In genomic region chr16:6725634-6726331, GRCh38 we compare ENCODE assay signal across 17 cellular contexts.
DNase-seq lines count a peak whose midpoint lies in the region; ATAC-seq and TF ChIP-seq lines count a peak whose summit lies in the region.
"Had no signal": no experiment of that assay in that cellular context is flagged by ENCODE, and none has a peak within 500 bp of the region (broad histone marks: within the 10 kb centered on the region; RNA-seq: fewer than 3 reads in every experiment).

No MANE protein-coding gene starts in this region.

- H3K4me1 Mint-ChIP-seq in chondrocyte (ENCODE audit: low read depth) (no peaks in the 10 kb centered on the region), neural progenitor cell (no peaks in the 10 kb centered on the region), osteocyte (ENCODE audit: unreplicated experiment) (no peaks in the 10 kb centered on the region)
- H3K4me1 Mint-ChIP-seq: activated CD4-positive, alpha-beta T cell treated with anti-CD3 and anti-CD28 coated beads, Interleukin-2, amount 10 ng/mL, durations not matched to agents 7 days and 5 days; T-helper 17 cell had no signal

- H3K9me3 ChIP-seq in neural progenitor cell (ENCODE audit: low read depth): no peaks in the 10 kb centered on the region
- H3K9me3 ChIP-seq: ascending aorta; BLaER1 treated with 17β-estradiol and CSF1 and Interleukin-3, amounts not matched to agents 10 nM and 100 nM; right atrium auricular region had no signal

- H3K27me3 ChIP-seq in neural progenitor cell: peaks cover 20% of the 10 kb centered on the region
- H3K27me3 ChIP-seq: ascending aorta; BLaER1 treated with 17β-estradiol and CSF1 and Interleukin-3, amounts not matched to agents 10 nM and 100 nM; right atrium auricular region had no signal

- H3K4me2 ChIP-seq in neural progenitor cell: no peak overlapping the region

- no peak overlapping the region for H3K4me3 ChIP-seq in neural progenitor cell
- H3K4me3 ChIP-seq: ascending aorta; BLaER1 treated with 17β-estradiol and CSF1 and Interleukin-3, amounts not matched to agents 10 nM and 100 nM; right atrium auricular region had no signal

- no peaks in the 10 kb centered on the region for H3K79me2 ChIP-seq in neural progenitor cell (ENCODE audit: low read depth)

- H4K20me1 ChIP-seq in neural progenitor cell (ENCODE audit: low read depth): no peaks in the 10 kb centered on the region
- H4K20me1 ChIP-seq: BLaER1 treated with 17β-estradiol and CSF1 and Interleukin-3, amounts not matched to agents 10 nM and 100 nM had no signal

- peaks cover 16% of the 10 kb centered on the region for H3K9me3 Mint-ChIP-seq in chondrocyte (ENCODE audit: low read depth)
- H3K9me3 Mint-ChIP-seq in neural progenitor cell: no peaks in the 10 kb centered on the region
- peaks cover 37% of the 10 kb centered on the region for H3K9me3 Mint-ChIP-seq in osteocyte (ENCODE audit: unreplicated experiment)

- TF ChIP-seq CTCF in chondrocyte (IDR thresholded peaks at IDR 0.05) (peak; percentile 19), neural progenitor cell (IDR thresholded peaks at IDR 0.05) (peak; percentile 53), osteocyte (IDR thresholded peaks at IDR 0.05) (no peak)

- H3K4me3 Mint-ChIP-seq in chondrocyte (ENCODE audit: unreplicated experiment) (no peak overlapping the region), neural progenitor cell (no peak overlapping the region), osteocyte (ENCODE audit: unreplicated experiment) (no peak overlapping the region)
- H3K4me3 Mint-ChIP-seq: activated CD4-positive, alpha-beta T cell treated with anti-CD3 and anti-CD28 coated beads, Interleukin-2, amount 10 ng/mL, durations not matched to agents 7 days and 5 days; stimulated activated naive CD8-positive, alpha-beta T cell treated with anti-CD3 and anti-CD28 coated beads, Interleukin-15, Interleukin-2, amounts not matched to agents 100 ng/mL and 50 ng/mL, for 24 hours; T-helper 17 cell had no signal

- H3K36me3 ChIP-seq in neural progenitor cell: no peaks in the 10 kb centered on the region
- H3K36me3 ChIP-seq: ascending aorta; BLaER1 treated with 17β-estradiol and CSF1 and Interleukin-3, amounts not matched to agents 10 nM and 100 nM; right atrium auricular region had no signal

- no peaks in the 10 kb centered on the region for H3F3A ChIP-seq in neural progenitor cell (ENCODE audit: low read depth)

- H3K27ac Mint-ChIP-seq in chondrocyte (ENCODE audit: unreplicated experiment) (no peak overlapping the region), neural progenitor cell (no peak overlapping the region), osteocyte (ENCODE audit: unreplicated experiment) (no peak overlapping the region)
- H3K27ac Mint-ChIP-seq: activated CD4-positive, alpha-beta T cell treated with anti-CD3 and anti-CD28 coated beads, Interleukin-2, amount 10 ng/mL, durations not matched to agents 7 days and 5 days; stimulated activated naive CD8-positive, alpha-beta T cell treated with anti-CD3 and anti-CD28 coated beads, Interleukin-15, Interleukin-2, amounts not matched to agents 100 ng/mL and 50 ng/mL, for 24 hours; T-helper 17 cell had no signal

- no peak overlapping the region for H3K9ac ChIP-seq in neural progenitor cell
- H3K9ac ChIP-seq: BLaER1 treated with 17β-estradiol and CSF1 and Interleukin-3, amounts not matched to agents 10 nM and 100 nM had no signal

- no peaks in the 10 kb centered on the region for H3K27me3 Mint-ChIP-seq in chondrocyte (ENCODE audit: low read depth)
- no peaks in the 10 kb centered on the region for H3K27me3 Mint-ChIP-seq in neural progenitor cell (ENCODE audit: insufficient read depth, low read depth)
- no peaks in the 10 kb centered on the region for H3K27me3 Mint-ChIP-seq in osteocyte (ENCODE audit: unreplicated experiment)
- H3K27me3 Mint-ChIP-seq: activated CD4-positive, alpha-beta T cell treated with anti-CD3 and anti-CD28 coated beads, Interleukin-2, amount 10 ng/mL, durations not matched to agents 7 days and 5 days; stimulated activated naive CD8-positive, alpha-beta T cell treated with anti-CD3 and anti-CD28 coated beads, Interleukin-15, Interleukin-2, amounts not matched to agents 100 ng/mL and 50 ng/mL, for 24 hours; T-helper 17 cell had no signal

- no peak overlapping the region for H3K27ac ChIP-seq in neural progenitor cell
- H3K27ac ChIP-seq: ascending aorta; BLaER1 treated with 17β-estradiol and CSF1 and Interleukin-3, amounts not matched to agents 10 nM and 100 nM; right atrium auricular region had no signal

- H3K4me1 ChIP-seq in neural progenitor cell: no peaks in the 10 kb centered on the region
- H3K4me1 ChIP-seq: ascending aorta, right atrium auricular region had no signal

- DNase-seq in GDM1 (lab: John Stamatoyannopoulos, UW): peak; percentile 28
- peak; percentile 72 for DNase-seq in NCI-H82 treated with DMSO at 0.1 percent for 48 hours (lab: John Stamatoyannopoulos, UW; ENCODE audit: unreplicated experiment)
- DNase-seq in chondrocyte (ENCODE audit: low spot score): no peak
- peak; percentile 34 for DNase-seq in neural progenitor cell (ENCODE audit: low spot score)
- DNase-seq in osteocyte (ENCODE audit: extremely low spot score, unreplicated experiment): no peak
- DNase-seq in Right ventricle myocardium superior: no peak
- no peak for DNase-seq in NCI-H2081 treated with DMSO at 0.1 percent for 48 hours (lab: John Stamatoyannopoulos, UW)
- DNase-seq: activated CD4-positive, alpha-beta T cell treated with anti-CD3 and anti-CD28 coated beads, Interleukin-2, amount 10 ng/mL, durations not matched to agents 7 days and 5 days; effector CD4-positive, alpha-beta T cell; GF-D8; NCI-H1436 treated with DMSO at 0.1 percent for 48 hours; T-helper 17 cell had no signal

- no peaks in the 10 kb centered on the region for H3K36me3 Mint-ChIP-seq in chondrocyte (ENCODE audit: low read depth)
- H3K36me3 Mint-ChIP-seq in neural progenitor cell: no peaks in the 10 kb centered on the region
- H3K36me3 Mint-ChIP-seq in osteocyte (ENCODE audit: unreplicated experiment): no peaks in the 10 kb centered on the region

- intact Hi-C loops in Right ventricle myocardium superior (cut with DNase I): no loop called here

- no peak for ATAC-seq in Right ventricle myocardium superior (ENCODE audit: poor library complexity)
- no peak for ATAC-seq in HG02852 (IDR thresholded peaks at IDR 0.05; ENCODE audit: unreplicated experiment)
- ATAC-seq: T-helper 17 cell had no signal

- no peak overlapping the region for H2AFZ ChIP-seq in neural progenitor cell (replicated peaks)

Comparison
In these comparisons a context has a peak if more than half of its experiments do, and no peak if none do; other contexts are left out.
1. DNase-seq: peak in GDM1 (single experiment), NCI-H82 treated with DMSO at 0.1 percent for 48 hours (single experiment) and neural progenitor cell (single experiment); none in chondrocyte (single experiment), osteocyte (single experiment), Right ventricle myocardium superior (single experiment) and NCI-H2081 treated with DMSO at 0.1 percent for 48 hours (single experiment).